In the genomic region with DNA sequence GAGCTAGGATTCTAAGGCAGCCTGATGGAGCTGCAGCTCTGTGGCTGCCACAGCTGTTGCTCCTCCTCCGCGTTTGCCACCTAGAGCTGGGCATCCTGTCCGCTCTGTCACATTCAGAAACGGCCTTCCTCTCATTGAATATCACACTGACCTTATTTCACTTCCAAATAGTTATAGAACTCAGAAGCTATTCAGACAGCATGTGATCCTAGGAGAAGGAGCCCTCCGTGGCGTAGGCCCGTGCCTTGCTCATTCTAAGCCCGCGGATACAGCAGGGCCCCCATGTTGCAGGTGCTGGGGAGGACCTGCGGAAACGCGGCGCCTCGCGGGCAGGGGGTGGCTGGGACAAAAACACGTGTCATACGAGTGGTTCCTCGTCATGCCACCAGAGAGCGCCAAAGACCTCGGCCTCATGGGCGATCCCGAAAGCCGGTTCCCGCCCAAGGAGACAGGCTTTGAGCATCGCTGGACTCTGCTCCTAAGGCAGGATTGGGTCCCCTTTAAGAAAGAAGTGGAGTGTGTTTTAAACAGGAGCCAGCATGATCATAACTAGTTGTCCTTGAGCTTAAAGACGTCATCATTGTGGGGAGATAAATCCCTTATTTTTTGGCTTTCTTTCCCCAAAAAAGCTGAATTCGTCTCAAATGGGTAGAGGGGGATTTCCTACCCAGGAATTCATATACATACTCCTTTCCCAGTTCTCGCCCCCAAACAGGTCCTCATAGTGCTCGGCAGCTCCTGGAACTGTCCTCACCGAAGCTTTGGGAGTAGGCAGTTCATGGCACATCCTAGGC, we compare ENCODE assay signal across 8 cellular contexts. TPM values are rescaled to one million over a fixed set of nuclear protein-coding genes. Genes with fewer than 3 reads are reported as not detected.
A peak's percentile ranks its signal among the peaks of the same experiment; 100 is the strongest.
DNase-seq lines count a peak whose midpoint lies in the region; ATAC-seq and TF ChIP-seq lines count a peak whose summit lies in the region.

No MANE protein-coding gene starts in this region.

- POLR2A ChIA-PET in OCI-LY7 (lab: Charles Lee): interaction anchor here (1.6 kb wide), 1 partner anchor 23 kb away, joined by 3 read pairs; no protein-coding TSS in a partner anchor

- H3K4me2 ChIP-seq in OCI-LY7 (ENCODE audit: low read length) (peak overlapping the region; percentile 24; the same call in 1 of the 2 replicates), neural cell (ENCODE audit: low read length) (no peak overlapping the region)

- H3K9ac ChIP-seq in neural cell (ENCODE audit: low read length): no peak overlapping the region

- no peaks in the 10 kb centered on the region for H3K4me1 ChIP-seq in OCI-LY7 (ENCODE audit: insufficient read depth, low read length, poor library complexity, severe bottlenecking)

- H3K9me3 ChIP-seq in OCI-LY7 (ENCODE audit: low read length): no peaks in the 10 kb centered on the region
- H3K9me3 ChIP-seq in neural cell (ENCODE audit: low read length): no peaks in the 10 kb centered on the region

- peak; percentile 97 for TF ChIP-seq RAD21 in neural cell (conservative IDR thresholded peaks at IDR 0.05)

- no peak for TF ChIP-seq EP300 in neural cell (conservative IDR thresholded peaks at IDR 0.05; ENCODE audit: poor library complexity, severe bottlenecking)

- ATAC-seq in GM21390 (IDR thresholded peaks at IDR 0.05; ENCODE audit: unreplicated experiment): peak; percentile 89
- ATAC-seq in stimulated activated naive CD8-positive, alpha-beta T cell treated with anti-CD3 and anti-CD28 coated beads, Interleukin-15, Interleukin-2, amounts not matched to agents 100 U/mL and 50 U/mL, for 24 hours: peak; percentile 86

- H3K79me2 ChIP-seq in OCI-LY7 (ENCODE audit: insufficient read depth, low read depth, low read length) (no peaks in the 10 kb centered on the region), neural cell (replicated peaks; ENCODE audit: insufficient read depth, low read length) (no peaks in the 10 kb centered on the region)

- in situ Hi-C loops in Caki2 (cut with HindIII; ENCODE audit: low pct_unique_long_range_greater_than_20kb, low sequenced_read_pairs): no loop called here

- H3K9me2 ChIP-seq in OCI-LY7 (ENCODE audit: insufficient read depth, low read length): no peaks in the 10 kb centered on the region
- no peaks in the 10 kb centered on the region for H3K9me2 ChIP-seq in neural cell (ENCODE audit: insufficient read depth, low read length)

- CTCF ChIA-PET in OCI-LY7 (lab: Charles Lee; ENCODE audit: unreplicated experiment): no interaction called here

- no peaks in the 10 kb centered on the region for H3K27me3 ChIP-seq in neural cell (ENCODE audit: insufficient read depth, low read depth, low read length)

- intact Hi-C loops in OCI-LY7 (cut with micrococcal nuclease; ENCODE audit: unreplicated experiment): loop anchor here (2.0 kb wide), 2 partner anchors 165 to 211 kb away; no protein-coding TSS in a partner anchor

- no TSS peak for BruUV-seq in OCI-LY7 (replicated peaks; lab: Mats Ljungman, UMichigan)

- DNase-seq in Caki2 (ENCODE audit: low read depth): peak; percentile 57
- peak; percentile 87 for DNase-seq in HT-29 (ENCODE audit: low spot score)
- DNase-seq in OCI-LY7 (ENCODE audit: low spot score): peak; percentile 61
- DNase-seq in activated T-cell treated with anti-CD3 and anti-CD28 coated beads, Interleukin-2, amount 50 U/mL, for 1 hour: peak; percentile 80
- DNase-seq in fibroblast of gingiva (ENCODE audit: low read depth): peak; percentile 53
- DNase-seq in stimulated activated naive CD8-positive, alpha-beta T cell treated with anti-CD3 and anti-CD28 coated beads, Interleukin-15, Interleukin-2, amounts not matched to agents 100 U/mL and 50 U/mL, for 24 hours: peak; percentile 87

- H3K36me3 ChIP-seq in OCI-LY7 (ENCODE audit: insufficient read depth, low read length) (no peaks in the 10 kb centered on the region), neural cell (ENCODE audit: insufficient read depth, low read length) (no peaks in the 10 kb centered on the region)

- H3F3A ChIP-seq in neural cell (ENCODE audit: insufficient read depth, low read length, poor library complexity, severe bottlenecking): no peaks in the 10 kb centered on the region

- H4K20me1 ChIP-seq in OCI-LY7 (ENCODE audit: insufficient read depth, low read length): no peaks in the 10 kb centered on the region
- no peaks in the 10 kb centered on the region for H4K20me1 ChIP-seq in neural cell (ENCODE audit: insufficient read depth)

- H2AFZ ChIP-seq in OCI-LY7 (ENCODE audit: low read length) (no peak overlapping the region; the same call in 1 of the 2 replicates), neural cell (ENCODE audit: low read depth, low read length) (no peak overlapping the region)

- H3K27ac ChIP-seq in OCI-LY7 (ENCODE audit: low read depth, low read length, poor library complexity, severe bottlenecking) (no peak overlapping the region), neural cell (ENCODE audit: low read length) (no peak overlapping the region)

- peak; percentile 86 for TF ChIP-seq CTCF in OCI-LY7 (conservative IDR thresholded peaks at IDR 0.05; ENCODE audit: low read length)
- peak; percentile 92 for TF ChIP-seq CTCF in neural cell (IDR thresholded peaks at IDR 0.05; ENCODE audit: poor library complexity, severe bottlenecking)

- H3K4me3 ChIP-seq in OCI-LY7 (ENCODE audit: low read depth, low read length, poor library complexity, severe bottlenecking): no peak overlapping the region
- H3K4me3 ChIP-seq in neural cell (ENCODE audit: low read length): peak overlapping the region; percentile 10

TF ChIP-seq in neural cell, 6 proteins besides CTCF, POLR2A, EP300 and RAD21:
- TF ChIP-seq MXI1 (conservative IDR thresholded peaks at IDR 0.05; ENCODE audit: poor library complexity, severe bottlenecking) (peak; percentile 44), TAF1 (IDR thresholded peaks at IDR 0.05; ENCODE audit: low read depth) (no peak), EZH2 (IDR thresholded peaks at IDR 0.05; ENCODE audit: borderline replicate concordance, insufficient read depth, low read length, poor library complexity, severe bottlenecking) (no peak), SMC3 (conservative IDR thresholded peaks at IDR 0.05; ENCODE audit: poor library complexity) (peak; percentile 98)
- TF ChIP-seq, protein P1, sequence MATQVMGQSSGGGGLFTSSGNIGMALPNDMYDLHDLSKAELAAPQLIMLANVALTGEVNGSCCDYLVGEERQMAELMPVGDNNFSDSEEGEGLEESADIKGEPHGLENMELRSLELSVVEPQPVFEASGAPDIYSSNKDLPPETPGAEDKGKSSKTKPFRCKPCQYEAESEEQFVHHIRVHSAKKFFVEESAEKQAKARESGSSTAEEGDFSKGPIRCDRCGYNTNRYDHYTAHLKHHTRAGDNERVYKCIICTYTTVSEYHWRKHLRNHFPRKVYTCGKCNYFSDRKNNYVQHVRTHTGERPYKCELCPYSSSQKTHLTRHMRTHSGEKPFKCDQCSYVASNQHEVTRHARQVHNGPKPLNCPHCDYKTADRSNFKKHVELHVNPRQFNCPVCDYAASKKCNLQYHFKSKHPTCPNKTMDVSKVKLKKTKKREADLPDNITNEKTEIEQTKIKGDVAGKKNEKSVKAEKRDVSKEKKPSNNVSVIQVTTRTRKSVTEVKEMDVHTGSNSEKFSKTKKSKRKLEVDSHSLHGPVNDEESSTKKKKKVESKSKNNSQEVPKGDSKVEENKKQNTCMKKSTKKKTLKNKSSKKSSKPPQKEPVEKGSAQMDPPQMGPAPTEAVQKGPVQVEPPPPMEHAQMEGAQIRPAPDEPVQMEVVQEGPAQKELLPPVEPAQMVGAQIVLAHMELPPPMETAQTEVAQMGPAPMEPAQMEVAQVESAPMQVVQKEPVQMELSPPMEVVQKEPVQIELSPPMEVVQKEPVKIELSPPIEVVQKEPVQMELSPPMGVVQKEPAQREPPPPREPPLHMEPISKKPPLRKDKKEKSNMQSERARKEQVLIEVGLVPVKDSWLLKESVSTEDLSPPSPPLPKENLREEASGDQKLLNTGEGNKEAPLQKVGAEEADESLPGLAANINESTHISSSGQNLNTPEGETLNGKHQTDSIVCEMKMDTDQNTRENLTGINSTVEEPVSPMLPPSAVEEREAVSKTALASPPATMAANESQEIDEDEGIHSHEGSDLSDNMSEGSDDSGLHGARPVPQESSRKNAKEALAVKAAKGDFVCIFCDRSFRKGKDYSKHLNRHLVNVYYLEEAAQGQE (IDR thresholded peaks at IDR 0.05; ENCODE audit: borderline replicate concordance): no peak
TF ChIP-seq in neural cell: peak in this region for 2.

RNA-seq across cellular contexts. Expression of a gene that starts 17.9 kb away (rescaled TPM):
- total RNA-seq in Caki2 (2014; rRNA removed; shearing (Covaris generic); ENCODE audit: low replicate concordance): 20.1 and 23.6 TPM in 2 replicates
- total RNA-seq in HT-29 (2014; rRNA removed; shearing (Covaris generic)): 14.7 and 15.4 TPM in 2 replicates
- total RNA-seq in OCI-LY7 (2014; rRNA removed; shearing (Covaris generic)): 43.8 and 55.6 TPM in 2 replicates
- 41.5 and 48.0 TPM in 2 replicates for total RNA-seq in OCI-LY7 (2022)
- polyA plus RNA-seq in neural cell: 32.8 and 38.5 TPM in 2 replicates
- polyA minus RNA-seq in neural cell: 47.7 and 60.4 TPM in 2 replicates
